20 cellular contexts compared by ENCODE assay signal in the genomic region with DNA sequence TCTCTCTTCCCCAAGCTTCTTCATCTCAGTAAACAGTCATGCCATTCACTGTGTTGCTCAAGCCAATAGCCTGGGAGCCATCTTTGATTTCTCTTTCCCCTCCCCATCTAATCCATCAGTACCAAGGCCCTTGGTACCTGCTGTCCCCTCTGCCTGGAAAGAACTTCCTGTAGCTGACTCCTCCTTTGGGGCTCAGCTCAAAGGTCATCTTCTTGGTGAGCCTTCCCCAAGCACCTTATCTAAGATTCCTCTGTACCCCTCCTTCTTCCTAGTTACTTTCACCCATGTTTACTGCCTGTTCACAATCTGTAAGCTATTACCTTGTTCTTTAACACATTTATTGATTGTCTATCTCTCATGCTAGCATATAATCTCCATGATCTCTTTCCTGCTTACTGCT. TPM values are rescaled to one million over a fixed set of nuclear protein-coding genes. Genes with fewer than 3 reads are reported as not detected.
DNase-seq lines count a peak whose midpoint lies in the region; ATAC-seq and TF ChIP-seq lines count a peak whose summit lies in the region.
"Had no signal": no experiment of that assay in that cellular context is flagged by ENCODE, and none has a peak within 500 bp of the region (broad histone marks: within the 10 kb centered on the region; RNA-seq: fewer than 3 reads in every experiment).

No MANE protein-coding gene starts in this region.

- no peak for ATAC-seq in stimulated activated naive CD8-positive, alpha-beta T cell treated with anti-CD3 and anti-CD28 coated beads, Interleukin-15, Interleukin-2, amounts not matched to agents 100 U/mL and 50 U/mL, for 24 hours
- ATAC-seq in WTC11 = no peak
- ATAC-seq in left colon = peak; percentile 53
- ATAC-seq in GM21381 (IDR thresholded peaks at IDR 0.05; ENCODE audit: unreplicated experiment) = no peak
- ATAC-seq: HepG2 had no signal

- no peak overlapping the region for H3K4me3 Mint-ChIP-seq in stimulated activated naive CD8-positive, alpha-beta T cell treated with anti-CD3 and anti-CD28 coated beads, Interleukin-15, Interleukin-2, amounts not matched to agents 100 ng/mL and 50 ng/mL, for 24 hours
- H3K4me3 Mint-ChIP-seq in WTC11 = no peak overlapping the region
- H3K4me3 Mint-ChIP-seq: HFFc6 had no signal

- no peak for TF ChIP-seq CTCF in WTC11 (IDR thresholded peaks at IDR 0.05)

- POLR2A ChIA-PET in WTC11 (lab: Charles Lee) = no interaction called here

- DNase-seq in stimulated activated naive CD8-positive, alpha-beta T cell treated with anti-CD3 and anti-CD28 coated beads, Interleukin-15, Interleukin-2, amounts not matched to agents 100 U/mL and 50 U/mL, for 24 hours = no peak
- DNase-seq in WTC11 (ENCODE audit: low spot score) = no peak
- DNase-seq in left colon = no peak
- DNase-seq in DMS53 (lab: John Stamatoyannopoulos, UW) = no peak
- no peak for DNase-seq in SIG-M5 (lab: John Stamatoyannopoulos, UW)
- DNase-seq: ACHN, AML-193, DMS79, KG1, MV-4-11, NCI-H187, NCI-H2107, NCI-H510A treated with DMSO at 0.1 percent for 48 hours, NCI-H774, SHP77 treated with DMSO at 0.1 percent for 48 hours had no signal

- H3K36me3 Mint-ChIP-seq in stimulated activated naive CD8-positive, alpha-beta T cell treated with anti-CD3 and anti-CD28 coated beads, Interleukin-15, Interleukin-2, amounts not matched to agents 100 ng/mL and 50 ng/mL, for 24 hours (ENCODE audit: low read depth) = peaks cover 37% of the 10 kb centered on the region
- peaks cover 58% of the 10 kb centered on the region for H3K36me3 Mint-ChIP-seq in WTC11

- intact Hi-C loops in left colon (cut with DNase I, micrococcal nuclease) = no loop called here

- CTCF ChIA-PET in WTC11 (lab: Charles Lee) = interaction anchor here (1.0 to 1.5 kb wide), 3 partner anchors 20 to 53 kb away, joined by 4 to 6 read pairs (median 5); partner anchors contain the start of gene SLC35B2

- H3K27me3 Mint-ChIP-seq in stimulated activated naive CD8-positive, alpha-beta T cell treated with anti-CD3 and anti-CD28 coated beads, Interleukin-15, Interleukin-2, amounts not matched to agents 100 ng/mL and 50 ng/mL, for 24 hours = no peaks in the 10 kb centered on the region
- H3K27me3 Mint-ChIP-seq in WTC11 (ENCODE audit: low read depth) = no peaks in the 10 kb centered on the region

- H3K4me1 Mint-ChIP-seq in stimulated activated naive CD8-positive, alpha-beta T cell treated with anti-CD3 and anti-CD28 coated beads, Interleukin-15, Interleukin-2, amounts not matched to agents 100 ng/mL and 50 ng/mL, for 24 hours (ENCODE audit: low read depth) = peaks cover 13% of the 10 kb centered on the region
- H3K4me1 Mint-ChIP-seq in WTC11 = peaks cover 8% of the 10 kb centered on the region

- H3K9me3 Mint-ChIP-seq in stimulated activated naive CD8-positive, alpha-beta T cell treated with anti-CD3 and anti-CD28 coated beads, Interleukin-15, Interleukin-2, amounts not matched to agents 100 ng/mL and 50 ng/mL, for 24 hours = no peaks in the 10 kb centered on the region
- no peaks in the 10 kb centered on the region for H3K9me3 Mint-ChIP-seq in WTC11
- H3K9me3 Mint-ChIP-seq: HFFc6 had no signal

- H3K27ac Mint-ChIP-seq in stimulated activated naive CD8-positive, alpha-beta T cell treated with anti-CD3 and anti-CD28 coated beads, Interleukin-15, Interleukin-2, amounts not matched to agents 100 ng/mL and 50 ng/mL, for 24 hours = peak overlapping the region; percentile 47
- H3K27ac Mint-ChIP-seq in WTC11 = peak overlapping the region; percentile 3; the same call in 1 of the 2 replicates

TF ChIP-seq in WTC11, 78 proteins besides CTCF, POLR2A, EP300 and RAD21:
- TF ChIP-seq ESRRA (CRISPR knock-in tag; IDR thresholded peaks at IDR 0.05; ENCODE audit: borderline replicate concordance) (no peak), RELA (CRISPR knock-in tag; IDR thresholded peaks at IDR 0.05; ENCODE audit: borderline replicate concordance) (no peak), SMAD4 (CRISPR knock-in tag; IDR thresholded peaks at IDR 0.05) (no peak), ERG (CRISPR knock-in tag; IDR thresholded peaks at IDR 0.05) (no peak)
- TF ChIP-seq, protein P1, sequence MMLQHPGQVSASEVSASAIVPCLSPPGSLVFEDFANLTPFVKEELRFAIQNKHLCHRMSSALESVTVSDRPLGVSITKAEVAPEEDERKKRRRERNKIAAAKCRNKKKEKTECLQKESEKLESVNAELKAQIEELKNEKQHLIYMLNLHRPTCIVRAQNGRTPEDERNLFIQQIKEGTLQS (CRISPR knock-in tag; conservative IDR thresholded peaks at IDR 0.05) = no peak
- TF ChIP-seq, protein P2, sequence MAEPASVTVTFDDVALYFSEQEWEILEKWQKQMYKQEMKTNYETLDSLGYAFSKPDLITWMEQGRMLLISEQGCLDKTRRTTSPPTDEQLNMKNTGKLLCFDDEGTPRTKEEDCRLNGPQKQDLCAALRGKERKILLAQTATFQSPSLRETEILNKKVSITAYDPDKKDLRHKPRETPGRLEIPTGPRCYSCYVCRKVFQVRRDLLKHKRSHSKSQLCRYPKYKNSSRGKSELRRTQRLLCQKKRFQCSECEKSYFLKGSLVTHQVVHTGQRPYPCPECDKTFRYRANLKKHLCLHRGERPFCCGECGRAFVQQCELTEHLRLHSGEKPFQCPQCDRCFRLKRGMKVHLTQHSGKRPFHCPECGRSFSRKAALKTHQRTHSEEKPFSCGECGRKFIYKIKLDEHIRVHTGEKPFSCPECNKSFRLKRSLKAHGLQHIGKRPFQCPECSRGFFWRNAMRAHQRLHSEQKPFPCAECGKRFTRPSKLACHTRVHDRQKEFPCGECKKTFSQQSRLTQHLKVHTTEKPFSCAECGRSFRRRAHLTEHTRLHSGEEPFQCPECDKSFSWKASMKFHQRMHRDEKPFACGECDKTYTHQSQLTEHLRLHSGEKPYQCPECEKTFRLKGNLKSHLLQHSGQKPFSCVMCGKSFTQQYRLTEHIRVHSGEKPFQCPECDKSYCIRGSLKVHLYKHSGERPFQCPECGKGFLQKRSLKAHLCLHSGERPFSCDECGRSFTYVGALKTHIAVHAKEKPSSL (CRISPR knock-in tag; conservative IDR thresholded peaks at IDR 0.05) = no peak

RNA-seq across cellular contexts. Expression of gene AARS2, which starts 3.5 kb away (rescaled TPM):
- total RNA-seq in WTC11 (2021) = 26.8 to 29.7 TPM (median 28.9 TPM) in 3 replicates
- total RNA-seq in left colon = 10 to 100 TPM in 1 of 2 donors, 1 to 10 TPM in 1; 8.6 to 12.0 TPM

RNA-seq across cellular contexts. Expression of gene SPATS1, which starts 32.8 kb away (rescaled TPM):
- total RNA-seq in WTC11 (2021) (not detected in 3 replicates), left colon (not detected)
- total RNA-seq: HepG2, HFFc6, RPMI7951 had no signal

RNA-seq across cellular contexts. Expression of gene TMEM151B, which starts 39.4 kb away (rescaled TPM):
- 5.5 to 5.6 TPM (median 5.5 TPM) in 3 replicates for total RNA-seq in WTC11 (2021)
- total RNA-seq in left colon = under 1 TPM; 0.21 to 0.31 TPM
- total RNA-seq: HepG2, HFFc6 had no signal

RNA-seq across cellular contexts. Expression of gene NFKBIE, which starts 44.3 kb away (rescaled TPM):
- total RNA-seq in WTC11 (2021) = 8.3 to 10.4 TPM (median 10.3 TPM) in 3 replicates
- total RNA-seq in left colon = 10 to 100 TPM in 1 of 2 donors, 1 to 10 TPM in 1; 9.6 to 15.3 TPM

RNA-seq across cellular contexts. Expression of gene SLC35B2, which starts 52.3 kb away (rescaled TPM):
- total RNA-seq in WTC11 (2021) (28.9 to 36.7 TPM (median 30.8 TPM) in 3 replicates), left colon (10 to 100 TPM; 34.9 to 43.5 TPM)
